16 cellular contexts compared by ENCODE assay signal in genomic region chr1:37342736-37343135, GRCh38.
"Had no signal": no experiment of that assay in that cellular context is flagged by ENCODE, and none has a peak within 500 bp of the region (broad histone marks: within the 10 kb centered on the region; RNA-seq: fewer than 3 reads in every experiment).

No MANE protein-coding gene starts in this region.

- H3K4me3 Mint-ChIP-seq: activated naive CD8-positive, alpha-beta T cell treated with anti-CD3 and anti-CD28 coated beads, Interleukin-2, amount 50 U/mL, for 24 hours; activated T-helper 17 cell treated with anti-CD3 and anti-CD28 coated beads, Interleukin-2, amount 50 U/mL, for 72 hours; dendritic cell treated with granulocyte-macrophage colony-stimulating factor and Interleukin-4, amounts not matched to agents 40 ng/mL and 50 ng/mL, for 4 days; natural killer cell treated with Interleukin-12 subunit alpha and Interleukin-12 subunit beta and Interleukin-15 and Interleukin-18, amount 100 ng/mL, for 72 hours had no signal

- H3K27ac ChIP-seq: foreskin keratinocyte, stomach, testis had no signal

- H3K36me3 ChIP-seq: stomach had no signal

- FAIRE-seq: astrocyte had no signal

- H3K27ac Mint-ChIP-seq: activated naive CD8-positive, alpha-beta T cell treated with anti-CD3 and anti-CD28 coated beads, Interleukin-2, amount 50 U/mL, for 24 hours; activated T-helper 17 cell treated with anti-CD3 and anti-CD28 coated beads, Interleukin-2, amount 50 U/mL, for 72 hours; dendritic cell treated with granulocyte-macrophage colony-stimulating factor and Interleukin-4, amounts not matched to agents 40 ng/mL and 50 ng/mL, for 4 days; natural killer cell treated with Interleukin-12 subunit alpha and Interleukin-12 subunit beta and Interleukin-15 and Interleukin-18, amount 100 ng/mL, for 72 hours had no signal

- H3K4me3 ChIP-seq: stomach, testis had no signal

- H3K27me3 ChIP-seq: foreskin keratinocyte, testis had no signal

- H3K36me3 Mint-ChIP-seq: natural killer cell treated with Interleukin-12 subunit alpha and Interleukin-12 subunit beta and Interleukin-15 and Interleukin-18, amount 100 ng/mL, for 72 hours had no signal

- H3K4me1 ChIP-seq: foreskin keratinocyte, stomach had no signal

- H3K4me1 Mint-ChIP-seq: activated naive CD8-positive, alpha-beta T cell treated with anti-CD3 and anti-CD28 coated beads, Interleukin-2, amount 50 U/mL, for 24 hours; activated T-helper 17 cell treated with anti-CD3 and anti-CD28 coated beads, Interleukin-2, amount 50 U/mL, for 72 hours had no signal

- DNase-seq: activated CD4-positive, alpha-beta T cell treated with anti-CD3 and anti-CD28 coated beads, Interleukin-2, amount 50 U/mL, for 4 hours; activated CD4-positive, CD25-positive, alpha-beta regulatory T cell treated with anti-CD3 and anti-CD28 coated beads, Interleukin-2, amount 50 U/mL, for 72 hours; activated naive CD4-positive, alpha-beta T cell treated with Interleukin-2 at 50 U/mL for 16 hours; activated naive CD8-positive, alpha-beta T cell treated with anti-CD3 and anti-CD28 coated beads, Interleukin-2, amount 50 U/mL, for 24 hours; effector memory CD4-positive, alpha-beta T cell; foreskin keratinocyte; glutamatergic neuron; hypothalamus; stimulated activated CD4-positive, alpha-beta T cell treated with anti-CD3 and anti-CD28 coated beads, Interleukin-12 subunit alpha, Interleukin-12 subunit beta, amount 100 ng/mL, for 4 hours; stimulated activated CD4-positive, alpha-beta T cell treated with anti-CD3 and anti-CD28 coated beads, Interleukin-2, amount 100 ng/mL, for 24 hours; stomach; testis had no signal

- H3K9me3 Mint-ChIP-seq: activated naive CD8-positive, alpha-beta T cell treated with anti-CD3 and anti-CD28 coated beads, Interleukin-2, amount 50 U/mL, for 24 hours; activated T-helper 17 cell treated with anti-CD3 and anti-CD28 coated beads, Interleukin-2, amount 50 U/mL, for 72 hours; dendritic cell treated with granulocyte-macrophage colony-stimulating factor and Interleukin-4, amounts not matched to agents 40 ng/mL and 50 ng/mL, for 4 days; natural killer cell treated with Interleukin-12 subunit alpha and Interleukin-12 subunit beta and Interleukin-15 and Interleukin-18, amount 100 ng/mL, for 72 hours had no signal
